1 cellular context compared by ENCODE assay signal in the genomic region with DNA sequence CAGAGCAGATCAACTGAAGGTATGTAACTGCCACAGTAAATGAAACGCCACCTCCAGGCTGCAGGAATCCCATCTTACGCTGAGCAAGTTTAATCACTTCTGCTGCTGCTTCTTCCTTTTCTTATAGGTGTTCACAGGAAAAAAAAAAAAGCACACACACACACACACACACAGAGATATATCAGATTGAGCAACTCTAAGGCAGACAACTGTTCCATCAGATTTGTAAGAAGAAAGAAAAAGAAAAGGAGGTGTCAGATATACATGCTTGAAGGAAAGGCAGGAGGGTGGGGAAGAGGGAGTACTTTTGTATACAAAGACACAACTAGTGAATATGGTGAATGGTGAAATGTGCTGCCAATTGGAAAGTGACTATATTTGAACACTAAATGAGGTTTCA.
TF ChIP-seq lines count a peak whose summit lies in the region.

No MANE protein-coding gene starts in this region.

TF ChIP-seq in IMR-90, 13 proteins besides CTCF, POLR2A, EP300 and RAD21:
- TF ChIP-seq, protein P1, sequence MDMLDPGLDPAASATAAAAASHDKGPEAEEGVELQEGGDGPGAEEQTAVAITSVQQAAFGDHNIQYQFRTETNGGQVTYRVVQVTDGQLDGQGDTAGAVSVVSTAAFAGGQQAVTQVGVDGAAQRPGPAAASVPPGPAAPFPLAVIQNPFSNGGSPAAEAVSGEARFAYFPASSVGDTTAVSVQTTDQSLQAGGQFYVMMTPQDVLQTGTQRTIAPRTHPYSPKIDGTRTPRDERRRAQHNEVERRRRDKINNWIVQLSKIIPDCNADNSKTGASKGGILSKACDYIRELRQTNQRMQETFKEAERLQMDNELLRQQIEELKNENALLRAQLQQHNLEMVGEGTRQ (IDR thresholded peaks at IDR 0.05; ENCODE audit: low read depth, low read length) = no peak
- TF ChIP-seq RCOR1 (IDR thresholded peaks at IDR 0.05; ENCODE audit: insufficient replicate concordance, low read length) (no peak), CHD1 (IDR thresholded peaks at IDR 0.05; ENCODE audit: low read depth, low read length) (no peak), NFE2L2 (IDR thresholded peaks at IDR 0.05; ENCODE audit: low read depth, low read length) (no peak), SMC3 (IDR thresholded peaks at IDR 0.05; ENCODE audit: low read depth, low read length) (no peak), CEBPB (IDR thresholded peaks at IDR 0.05; ENCODE audit: low read depth, low read length) (no peak), MXI1 (IDR thresholded peaks at IDR 0.05; ENCODE audit: borderline replicate concordance, low read depth, low read length) (no peak), BHLHE40 (IDR thresholded peaks at IDR 0.05; ENCODE audit: low read depth, low read length) (no peak), MAFK (IDR thresholded peaks at IDR 0.05; ENCODE audit: low read depth, low read length) (no peak), RFX5 (IDR thresholded peaks at IDR 0.05; ENCODE audit: low read depth, low read length) (no peak), FOS (IDR thresholded peaks at IDR 0.05; ENCODE audit: low read depth, low read length) (no peak), MAZ (IDR thresholded peaks at IDR 0.05; ENCODE audit: borderline replicate concordance, low read depth, low read length) (no peak)
- TF ChIP-seq, protein P2, sequence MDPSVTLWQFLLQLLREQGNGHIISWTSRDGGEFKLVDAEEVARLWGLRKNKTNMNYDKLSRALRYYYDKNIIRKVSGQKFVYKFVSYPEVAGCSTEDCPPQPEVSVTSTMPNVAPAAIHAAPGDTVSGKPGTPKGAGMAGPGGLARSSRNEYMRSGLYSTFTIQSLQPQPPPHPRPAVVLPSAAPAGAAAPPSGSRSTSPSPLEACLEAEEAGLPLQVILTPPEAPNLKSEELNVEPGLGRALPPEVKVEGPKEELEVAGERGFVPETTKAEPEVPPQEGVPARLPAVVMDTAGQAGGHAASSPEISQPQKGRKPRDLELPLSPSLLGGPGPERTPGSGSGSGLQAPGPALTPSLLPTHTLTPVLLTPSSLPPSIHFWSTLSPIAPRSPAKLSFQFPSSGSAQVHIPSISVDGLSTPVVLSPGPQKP (IDR thresholded peaks at IDR 0.05; ENCODE audit: borderline replicate concordance, low read depth, low read length) = no peak
